ENCODE assay signal across 1 cellular context in the genomic region with DNA sequence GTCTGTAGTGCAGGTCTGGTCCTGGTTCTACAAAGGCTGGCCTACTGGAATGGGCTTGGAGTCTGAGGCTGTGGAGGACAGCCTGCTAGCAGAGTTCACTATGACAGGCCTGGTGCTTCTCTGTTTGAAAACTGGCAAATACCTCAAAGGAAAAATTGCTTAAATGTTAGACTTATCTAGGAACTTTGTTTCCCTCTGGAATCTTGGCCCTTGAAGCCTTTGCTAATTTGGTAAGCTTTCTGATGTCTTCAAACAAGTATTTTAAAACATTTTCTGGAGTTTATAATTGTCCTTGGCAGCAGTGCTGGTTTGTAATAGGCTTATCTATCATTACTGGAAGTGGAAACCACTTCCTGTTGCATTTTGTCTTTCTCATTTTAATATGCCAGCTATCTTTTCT.
TF ChIP-seq lines count a peak whose summit lies in the region.

No MANE protein-coding gene starts in this region.

TF ChIP-seq in HEK293T, 16 proteins besides CTCF, POLR2A, EP300 and RAD21 (continued from another document):
- TF ChIP-seq FOXM1 (IDR thresholded peaks at IDR 0.05; ENCODE audit: borderline replicate concordance) (no peak), LEF1 (IDR thresholded peaks at IDR 0.05; ENCODE audit: borderline replicate concordance) (no peak)
